Comparison of ENCODE assay signal across 8 cellular contexts in the genomic region with DNA sequence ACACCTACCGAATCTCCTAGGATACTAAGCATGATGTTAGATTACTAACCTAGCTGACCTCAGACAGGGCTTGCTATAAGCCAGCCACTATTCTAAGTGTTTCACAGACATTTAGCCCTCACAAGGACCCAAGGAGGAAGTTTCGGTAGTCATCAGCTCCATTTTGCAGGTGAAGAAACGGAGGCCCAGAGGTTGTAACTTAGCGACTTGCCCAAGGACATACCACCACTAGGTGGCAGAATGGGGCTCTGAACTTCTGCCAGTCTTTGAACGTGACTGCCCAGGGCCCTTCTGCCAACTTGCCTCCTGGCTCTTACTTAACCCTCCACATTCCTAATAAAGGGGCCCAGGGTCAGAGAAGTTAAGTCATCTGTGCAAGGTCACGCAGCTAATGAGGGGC.
DNase-seq lines count a peak whose midpoint lies in the region; ATAC-seq and TF ChIP-seq lines count a peak whose summit lies in the region.

No MANE protein-coding gene starts in this region.

- no peaks in the 10 kb centered on the region for H4K20me1 ChIP-seq in Karpas-422 (ENCODE audit: insufficient read depth, low read depth, low read length)

- peaks cover 37% of the 10 kb centered on the region for H3K27me3 Mint-ChIP-seq in nephron progenitor cell (ENCODE audit: low read depth, poor library complexity)

- no peak overlapping the region for H2AFZ ChIP-seq in Karpas-422 (ENCODE audit: low read length)

- H3K79me2 ChIP-seq in Karpas-422 (ENCODE audit: low read length) = no peaks in the 10 kb centered on the region

- H3K9me3 ChIP-seq in Karpas-422 (ENCODE audit: low read length) = no peaks in the 10 kb centered on the region

- ATAC-seq in GM19452 (IDR thresholded peaks at IDR 0.05; ENCODE audit: unreplicated experiment) = no peak
- ATAC-seq in GM21825 (IDR thresholded peaks at IDR 0.05; ENCODE audit: unreplicated experiment) = no peak

- no peaks in the 10 kb centered on the region for H3K9me2 ChIP-seq in Karpas-422 (replicated peaks; ENCODE audit: insufficient read depth, low read length)

- no peaks in the 10 kb centered on the region for H3K36me3 Mint-ChIP-seq in nephron progenitor cell (ENCODE audit: low read depth)

- H3K4me3 ChIP-seq in Karpas-422 (ENCODE audit: low read length) (no peak overlapping the region), coronary artery (no peak overlapping the region)

- no peaks in the 10 kb centered on the region for H3K4me1 ChIP-seq in Karpas-422 (ENCODE audit: low read length)

- H3K4me3 Mint-ChIP-seq in nephron progenitor cell = no peak overlapping the region

- no peak overlapping the region for H3K9ac ChIP-seq in Karpas-422 (ENCODE audit: low read length)

- H3K4me1 Mint-ChIP-seq in nephron progenitor cell = peaks cover 7% of the 10 kb centered on the region

- no peaks in the 10 kb centered on the region for H3K36me3 ChIP-seq in Karpas-422 (ENCODE audit: insufficient read depth, low read length)

- H3K4me2 ChIP-seq in Karpas-422 (ENCODE audit: low read depth, low read length, poor library complexity, severe bottlenecking) = no peak overlapping the region

- H3K27me3 ChIP-seq in Karpas-422 (ENCODE audit: low read length) = no peaks in the 10 kb centered on the region

- peak; percentile 6 for DNase-seq in DMS79 treated with DMSO at 0.1 percent for 48 hours (lab: John Stamatoyannopoulos, UW)
- DNase-seq in DMS79 (lab: John Stamatoyannopoulos, UW) = no peak
- DNase-seq in Karpas-422 = peak; percentile 83
- DNase-seq in T-helper 2 cell = peak in 3 of 5 experiments; percentile 4 to 53 (median 8)
- DNase-seq in coronary artery (ENCODE audit: low spot score) = peak; percentile 47
- peak; percentile 54 for DNase-seq in nephron progenitor cell

- TF ChIP-seq CTCF in coronary artery (IDR thresholded peaks at IDR 0.05) (no peak), nephron progenitor cell (IDR thresholded peaks at IDR 0.05) (peak; percentile 59)

- H3K27ac Mint-ChIP-seq in nephron progenitor cell = no peak overlapping the region

- H3K9me3 Mint-ChIP-seq in nephron progenitor cell = no peaks in the 10 kb centered on the region

- H3K27ac ChIP-seq in Karpas-422 (ENCODE audit: low read length) (no peak overlapping the region), coronary artery (no peak overlapping the region)
